Comparison of ENCODE assay signal across 18 cellular contexts in genomic region chr7:84113286-84113685, GRCh38.
A peak's percentile ranks its signal among the peaks of the same experiment; 100 is the strongest.
DNase-seq lines count a peak whose midpoint lies in the region; ATAC-seq, FAIRE-seq and TF ChIP-seq lines count a peak whose summit lies in the region.
"Had no signal": no experiment of that assay in that cellular context is flagged by ENCODE, and none has a peak within 500 bp of the region (broad histone marks: within the 10 kb centered on the region; RNA-seq: fewer than 3 reads in every experiment).

No MANE protein-coding gene starts in this region.

- no peak overlapping the region for H3K4me2 ChIP-seq in A549
- H3K4me2 ChIP-seq in MM.1S (ENCODE audit: low read depth, low read length), result no peak overlapping the region
- H3K4me2 ChIP-seq: smooth muscle cell had no signal

- H3K4me3 ChIP-seq in A549 (no peak overlapping the region), esophagus muscularis mucosa (no peak overlapping the region), muscle layer of duodenum (ENCODE audit: low read depth in 1 of 2, low read length in 2 of 2) (no peak overlapping the region), MM.1S (ENCODE audit: low read length) (no peak overlapping the region)
- H3K4me3 ChIP-seq: gastrocnemius medialis, Peyer's patch, smooth muscle cell had no signal

- H3K9ac ChIP-seq in MM.1S (ENCODE audit: low read length), result no peak overlapping the region

- POLR2A ChIA-PET in A549 (lab: Yijun Ruan, JAX), result no interaction called here

- H3K9me3 ChIP-seq in A549 (no peaks in the 10 kb centered on the region), esophagus muscularis mucosa (no peaks in the 10 kb centered on the region), muscle layer of duodenum (ENCODE audit: control insufficient read depth in 1 of 2, low read length in 2 of 2) (no peaks in the 10 kb centered on the region), MM.1S (replicated peaks; ENCODE audit: insufficient read depth, low read length) (no peaks in the 10 kb centered on the region)
- H3K9me3 ChIP-seq: gastrocnemius medialis, Peyer's patch had no signal

- TF ChIP-seq RAD21 in A549 (conservative IDR thresholded peaks at IDR 0.05 in 1 of 2, IDR thresholded peaks at IDR 0.05 in 1 of 2), result no peak

- H2AFZ ChIP-seq in MM.1S (ENCODE audit: low read length), result no peak overlapping the region

- H4K20me1 ChIP-seq in MM.1S (ENCODE audit: insufficient read depth, low read length), result no peaks in the 10 kb centered on the region

- TF ChIP-seq POLR2A in A549 (IDR thresholded peaks at IDR 0.05; ENCODE audit: low read length), result no peak
- no peak for TF ChIP-seq POLR2A in esophagus muscularis mucosa (IDR thresholded peaks at IDR 0.05; ENCODE audit: low read depth)

- intact Hi-C loops in esophagus muscularis mucosa (cut with DNase I), result no loop called here

- H3K27me3 ChIP-seq in esophagus muscularis mucosa (no peaks in the 10 kb centered on the region), muscle layer of duodenum (ENCODE audit: low read depth, low read length) (no peaks in the 10 kb centered on the region), MM.1S (replicated peaks; ENCODE audit: insufficient read depth, low read length) (no peaks in the 10 kb centered on the region)
- H3K27me3 ChIP-seq: gastrocnemius medialis, Peyer's patch had no signal

- H3K36me3 ChIP-seq in esophagus muscularis mucosa (no peaks in the 10 kb centered on the region), muscle layer of duodenum (ENCODE audit: control insufficient read depth in 1 of 2, insufficient read depth in 2 of 2, low read length in 2 of 2) (no peaks in the 10 kb centered on the region), MM.1S (replicated peaks; ENCODE audit: insufficient read depth, low read length) (no peaks in the 10 kb centered on the region)
- H3K36me3 ChIP-seq: gastrocnemius medialis, Peyer's patch had no signal

- no peaks in the 10 kb centered on the region for H3F3A ChIP-seq in MM.1S (ENCODE audit: insufficient read depth, low read length)

- H3K4me1 ChIP-seq in A549 (peaks cover 4% of the 10 kb centered on the region; the same call in 1 of the 3 replicates), esophagus muscularis mucosa (peaks cover 28 to 53% (median 39%) of the 10 kb centered on the region in 4 donors), muscle layer of duodenum (ENCODE audit: control insufficient read depth in 1 of 2, insufficient read depth in 2 of 2, low read length in 2 of 2) (peaks cover 0 to 21% of the 10 kb centered on the region in 2 donors), MM.1S (ENCODE audit: low read length) (no peaks in the 10 kb centered on the region)
- H3K4me1 ChIP-seq: gastrocnemius medialis, Peyer's patch had no signal

- in situ Hi-C loops in KBM-7 (cut with MboI; ENCODE audit: low pct_unique_long_range_greater_than_20kb, low sequenced_read_pairs), result no loop called here

- TF ChIP-seq CTCF in A549 (IDR thresholded peaks at IDR 0.05) (no peak), esophagus muscularis mucosa (IDR thresholded peaks at IDR 0.05) (no peak), MM.1S (IDR thresholded peaks at IDR 0.05; ENCODE audit: low read length) (no peak)

- ATAC-seq in A549 (no peak), HG03521 (IDR thresholded peaks at IDR 0.05; ENCODE audit: unreplicated experiment) (no peak)
- ATAC-seq: activated naive CD8-positive, alpha-beta T cell treated with anti-CD3 and anti-CD28 coated beads, Interleukin-2, amount 50 U/mL, for 24 hours; gastrocnemius medialis; natural killer cell treated with Interleukin-12 subunit alpha and Interleukin-12 subunit beta and Interleukin-15 and Interleukin-18, amount 100 ng/mL, for 72 hours had no signal

- TF ChIP-seq EP300 in A549 (IDR thresholded peaks at IDR 0.05) (no peak), esophagus muscularis mucosa (IDR thresholded peaks at IDR 0.05) (no peak)

- peak; percentile 70 for FAIRE-seq in A549 (lab: Jason Lieb, UNC)
- FAIRE-seq in GM19239 (lab: Jason Lieb, UNC), result no peak
- no peak for FAIRE-seq in frontal cortex (lab: Jason Lieb, UNC)

- 77% methylated on average over 2 of the region's 2 CpGs for WGBS in A549 (ENCODE audit: missing lambda C conversion rate)
- 15% methylated on average over 2 of the region's 2 CpGs for WGBS in esophagus muscularis mucosa

- no peaks in the 10 kb centered on the region for H3K79me2 ChIP-seq in MM.1S (ENCODE audit: low read length)

- no peaks in the 10 kb centered on the region for H3K9me2 ChIP-seq in MM.1S (replicated peaks; ENCODE audit: insufficient read depth, low read length)

- DNase-seq in A549 (ENCODE audit: low read depth in 1 of 2, low spot score in 1 of 2) (no peak), KBM-7 (peak; percentile 20), esophagus muscularis mucosa (ENCODE audit: extremely low spot score) (no peak), GM19239 (ENCODE audit: insufficient read length, low spot score) (no peak), MM.1S (no peak), frontal cortex (ENCODE audit: low spot score in 2 of 2) (no peak)
- DNase-seq: activated CD4-positive, alpha-beta T cell treated with anti-CD3 and anti-CD28 coated beads for 1 hour; activated naive CD8-positive, alpha-beta T cell treated with anti-CD3 and anti-CD28 coated beads, Interleukin-2, amount 50 U/mL, for 24 hours; gastrocnemius medialis; kidney glomerular epithelial cell; NCI-H187; NCI-H526; Peyer's patch; T-helper 2 cell had no signal

- no peak overlapping the region for H3K27ac ChIP-seq in A549
- H3K27ac ChIP-seq in esophagus muscularis mucosa (replicated peaks in 1 of 4), result peak overlapping the region; percentile 33 to 64 (median 54)
- peak overlapping the region; percentile 26 for H3K27ac ChIP-seq in muscle layer of duodenum (ENCODE audit: low read length)
- no peak overlapping the region for H3K27ac ChIP-seq in MM.1S (ENCODE audit: low read length)
- H3K27ac ChIP-seq: gastrocnemius medialis had no signal

- CTCF ChIA-PET in A549 (lab: Yijun Ruan, JAX), result interaction anchor here (0.7 to 1.4 kb wide), 2 partner anchors 11 to 12 kb away, joined by 3 read pairs; no protein-coding TSS in a partner anchor

TF ChIP-seq in A549, 52 proteins besides CTCF, POLR2A, EP300 and RAD21:
- TF ChIP-seq FOSB (CRISPR knock-in tag; IDR thresholded peaks at IDR 0.05) (no peak), POLR2AphosphoS2 (conservative IDR thresholded peaks at IDR 0.05; ENCODE audit: low read length) (no peak), KDM1A (IDR thresholded peaks at IDR 0.05; ENCODE audit: low read depth) (no peak), TP53 (CRISPR knock-in tag; IDR thresholded peaks at IDR 0.05) (no peak), MYC (IDR thresholded peaks at IDR 0.05; ENCODE audit: borderline replicate concordance, low read length) (no peak), RNF2 (IDR thresholded peaks at IDR 0.05; ENCODE audit: borderline replicate concordance, low read depth) (no peak), HEYL (CRISPR knock-in tag; IDR thresholded peaks at IDR 0.05) (no peak), CEBPB (IDR thresholded peaks at IDR 0.05) (no peak), CHD4 (IDR thresholded peaks at IDR 0.05; ENCODE audit: borderline replicate concordance) (no peak), HOXB13 (CRISPR knock-in tag; IDR thresholded peaks at IDR 0.05; ENCODE audit: low read depth) (no peak), NR3C1 (IDR thresholded peaks at IDR 0.05) (no peak), SREBF2 (IDR thresholded peaks at IDR 0.05) (no peak), EHF (CRISPR knock-in tag; IDR thresholded peaks at IDR 0.05) (no peak), JUN (IDR thresholded peaks at IDR 0.05) (no peak), FOXS1 (CRISPR knock-in tag; IDR thresholded peaks at IDR 0.05) (no peak)
- TF ChIP-seq, protein P1, sequence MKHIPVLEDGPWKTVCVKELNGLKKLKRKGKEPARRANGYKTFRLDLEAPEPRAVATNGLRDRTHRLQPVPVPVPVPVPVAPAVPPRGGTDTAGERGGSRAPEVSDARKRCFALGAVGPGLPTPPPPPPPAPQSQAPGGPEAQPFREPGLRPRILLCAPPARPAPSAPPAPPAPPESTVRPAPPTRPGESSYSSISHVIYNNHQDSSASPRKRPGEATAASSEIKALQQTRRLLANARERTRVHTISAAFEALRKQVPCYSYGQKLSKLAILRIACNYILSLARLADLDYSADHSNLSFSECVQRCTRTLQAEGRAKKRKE (CRISPR knock-in tag; IDR thresholded peaks at IDR 0.05; ENCODE audit: low read depth), result no peak
- TF ChIP-seq, protein P2, sequence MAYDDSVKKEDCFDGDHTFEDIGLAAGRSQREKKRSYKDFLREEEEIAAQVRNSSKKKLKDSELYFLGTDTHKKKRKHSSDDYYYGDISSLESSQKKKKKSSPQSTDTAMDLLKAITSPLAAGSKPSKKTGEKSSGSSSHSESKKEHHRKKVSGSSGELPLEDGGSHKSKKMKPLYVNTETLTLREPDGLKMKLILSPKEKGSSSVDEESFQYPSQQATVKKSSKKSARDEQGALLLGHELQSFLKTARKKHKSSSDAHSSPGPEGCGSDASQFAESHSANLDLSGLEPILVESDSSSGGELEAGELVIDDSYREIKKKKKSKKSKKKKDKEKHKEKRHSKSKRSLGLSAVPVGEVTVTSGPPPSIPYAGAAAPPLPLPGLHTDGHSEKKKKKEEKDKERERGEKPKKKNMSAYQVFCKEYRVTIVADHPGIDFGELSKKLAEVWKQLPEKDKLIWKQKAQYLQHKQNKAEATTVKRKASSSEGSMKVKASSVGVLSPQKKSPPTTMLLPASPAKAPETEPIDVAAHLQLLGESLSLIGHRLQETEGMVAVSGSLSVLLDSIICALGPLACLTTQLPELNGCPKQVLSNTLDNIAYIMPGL (CRISPR knock-in tag; IDR thresholded peaks at IDR 0.05; ENCODE audit: borderline replicate concordance), result no peak

Comparison
In these comparisons a context has a peak if more than half of its experiments do, and no peak if none do; other contexts are left out.
1. H3K27ac ChIP-seq: peak in esophagus muscularis mucosa (4 of 4) and muscle layer of duodenum (single experiment); none in A549 (0 of 2) and MM.1S (single experiment).